1 cellular context compared by ENCODE assay signal in genomic region chr5:174872271-174872670, GRCh38.
TF ChIP-seq lines count a peak whose summit lies in the region.

No MANE protein-coding gene starts in this region.

TF ChIP-seq in SK-N-SH, 30 proteins besides CTCF, POLR2A, EP300 and RAD21 (continued from another document):
- no peak for TF ChIP-seq IRF3 (IDR thresholded peaks at IDR 0.05; ENCODE audit: low read depth, low read length)
- TF ChIP-seq USF1 (IDR thresholded peaks at IDR 0.05; ENCODE audit: borderline replicate concordance, low read depth), result no peak
- TF ChIP-seq GATA2 (CRISPR knock-in tag; IDR thresholded peaks at IDR 0.05), result no peak
TF ChIP-seq in SK-N-SH: peak in this region for 0.
